In genomic region chr2:137964066-137964858, GRCh38 we compare ENCODE assay signal across 1 cellular context.
TF ChIP-seq lines count a peak whose summit lies in the region.

HNMT (plus strand) TSS chr2:137964473; CDS start chr2:137964492, 19 bp downstream.

TF ChIP-seq in K562, 482 proteins besides CTCF, POLR2A, EP300 and RAD21 (continued from another document and continues in another):
- no peak for TF ChIP-seq ZNF668 (CRISPR knock-in tag; IDR thresholded peaks at IDR 0.05)
- no peak for TF ChIP-seq ZNF41 (CRISPR knock-in tag; conservative IDR thresholded peaks at IDR 0.05)
- no peak for TF ChIP-seq COPS2 (conservative IDR thresholded peaks at IDR 0.05)
- TF ChIP-seq ZNF764 (CRISPR knock-in tag; IDR thresholded peaks at IDR 0.05; ENCODE audit: low read depth), result peak; percentile 69; the same call in 1 of the 2 replicates
- no peak for TF ChIP-seq FOS (IDR thresholded peaks at IDR 0.05; ENCODE audit: extremely low read depth, insufficient read length)
- no peak for TF ChIP-seq SMAD2 (IDR thresholded peaks at IDR 0.05; ENCODE audit: low read depth, low read length)
- TF ChIP-seq MLX (CRISPR knock-in tag; conservative IDR thresholded peaks at IDR 0.05), result no peak
- TF ChIP-seq, protein P1, sequence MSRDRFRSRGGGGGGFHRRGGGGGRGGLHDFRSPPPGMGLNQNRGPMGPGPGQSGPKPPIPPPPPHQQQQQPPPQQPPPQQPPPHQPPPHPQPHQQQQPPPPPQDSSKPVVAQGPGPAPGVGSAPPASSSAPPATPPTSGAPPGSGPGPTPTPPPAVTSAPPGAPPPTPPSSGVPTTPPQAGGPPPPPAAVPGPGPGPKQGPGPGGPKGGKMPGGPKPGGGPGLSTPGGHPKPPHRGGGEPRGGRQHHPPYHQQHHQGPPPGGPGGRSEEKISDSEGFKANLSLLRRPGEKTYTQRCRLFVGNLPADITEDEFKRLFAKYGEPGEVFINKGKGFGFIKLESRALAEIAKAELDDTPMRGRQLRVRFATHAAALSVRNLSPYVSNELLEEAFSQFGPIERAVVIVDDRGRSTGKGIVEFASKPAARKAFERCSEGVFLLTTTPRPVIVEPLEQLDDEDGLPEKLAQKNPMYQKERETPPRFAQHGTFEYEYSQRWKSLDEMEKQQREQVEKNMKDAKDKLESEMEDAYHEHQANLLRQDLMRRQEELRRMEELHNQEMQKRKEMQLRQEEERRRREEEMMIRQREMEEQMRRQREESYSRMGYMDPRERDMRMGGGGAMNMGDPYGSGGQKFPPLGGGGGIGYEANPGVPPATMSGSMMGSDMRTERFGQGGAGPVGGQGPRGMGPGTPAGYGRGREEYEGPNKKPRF (IDR thresholded peaks at IDR 0.05; ENCODE audit: low read depth, low read length), result no peak
- TF ChIP-seq ZSCAN29 (IDR thresholded peaks at IDR 0.05), result no peak
- no peak for TF ChIP-seq SMAD1 (IDR thresholded peaks at IDR 0.05; ENCODE audit: low read depth, low read length, partially characterized antibody)
- TF ChIP-seq, protein P2, sequence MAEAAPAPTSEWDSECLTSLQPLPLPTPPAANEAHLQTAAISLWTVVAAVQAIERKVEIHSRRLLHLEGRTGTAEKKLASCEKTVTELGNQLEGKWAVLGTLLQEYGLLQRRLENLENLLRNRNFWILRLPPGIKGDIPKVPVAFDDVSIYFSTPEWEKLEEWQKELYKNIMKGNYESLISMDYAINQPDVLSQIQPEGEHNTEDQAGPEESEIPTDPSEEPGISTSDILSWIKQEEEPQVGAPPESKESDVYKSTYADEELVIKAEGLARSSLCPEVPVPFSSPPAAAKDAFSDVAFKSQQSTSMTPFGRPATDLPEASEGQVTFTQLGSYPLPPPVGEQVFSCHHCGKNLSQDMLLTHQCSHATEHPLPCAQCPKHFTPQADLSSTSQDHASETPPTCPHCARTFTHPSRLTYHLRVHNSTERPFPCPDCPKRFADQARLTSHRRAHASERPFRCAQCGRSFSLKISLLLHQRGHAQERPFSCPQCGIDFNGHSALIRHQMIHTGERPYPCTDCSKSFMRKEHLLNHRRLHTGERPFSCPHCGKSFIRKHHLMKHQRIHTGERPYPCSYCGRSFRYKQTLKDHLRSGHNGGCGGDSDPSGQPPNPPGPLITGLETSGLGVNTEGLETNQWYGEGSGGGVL (CRISPR knock-in tag; IDR thresholded peaks at IDR 0.05), result no peak
- no peak for TF ChIP-seq TCFL5 (CRISPR knock-in tag; conservative IDR thresholded peaks at IDR 0.05)
- no peak for TF ChIP-seq FOXJ3 (CRISPR knock-in tag; IDR thresholded peaks at IDR 0.05)
- TF ChIP-seq TOE1 (IDR thresholded peaks at IDR 0.05; ENCODE audit: borderline replicate concordance), result no peak
- no peak for TF ChIP-seq TOE1 (CRISPR knock-in tag; IDR thresholded peaks at IDR 0.05; ENCODE audit: borderline replicate concordance, low read depth)
- peak; percentile 58; the same call in 1 of the 2 replicates for TF ChIP-seq SMAD4 (CRISPR knock-in tag; conservative IDR thresholded peaks at IDR 0.05)
- TF ChIP-seq CAMTA2 (CRISPR knock-in tag; conservative IDR thresholded peaks at IDR 0.05), result no peak
- peak; percentile 56 for TF ChIP-seq STAT5A (IDR thresholded peaks at IDR 0.05; ENCODE audit: borderline replicate concordance, low read length)
- TF ChIP-seq ZFP30 (CRISPR knock-in tag; IDR thresholded peaks at IDR 0.05; ENCODE audit: borderline replicate concordance), result no peak
- TF ChIP-seq KLF10 (CRISPR knock-in tag; IDR thresholded peaks at IDR 0.05), result no peak
- TF ChIP-seq, protein P3, sequence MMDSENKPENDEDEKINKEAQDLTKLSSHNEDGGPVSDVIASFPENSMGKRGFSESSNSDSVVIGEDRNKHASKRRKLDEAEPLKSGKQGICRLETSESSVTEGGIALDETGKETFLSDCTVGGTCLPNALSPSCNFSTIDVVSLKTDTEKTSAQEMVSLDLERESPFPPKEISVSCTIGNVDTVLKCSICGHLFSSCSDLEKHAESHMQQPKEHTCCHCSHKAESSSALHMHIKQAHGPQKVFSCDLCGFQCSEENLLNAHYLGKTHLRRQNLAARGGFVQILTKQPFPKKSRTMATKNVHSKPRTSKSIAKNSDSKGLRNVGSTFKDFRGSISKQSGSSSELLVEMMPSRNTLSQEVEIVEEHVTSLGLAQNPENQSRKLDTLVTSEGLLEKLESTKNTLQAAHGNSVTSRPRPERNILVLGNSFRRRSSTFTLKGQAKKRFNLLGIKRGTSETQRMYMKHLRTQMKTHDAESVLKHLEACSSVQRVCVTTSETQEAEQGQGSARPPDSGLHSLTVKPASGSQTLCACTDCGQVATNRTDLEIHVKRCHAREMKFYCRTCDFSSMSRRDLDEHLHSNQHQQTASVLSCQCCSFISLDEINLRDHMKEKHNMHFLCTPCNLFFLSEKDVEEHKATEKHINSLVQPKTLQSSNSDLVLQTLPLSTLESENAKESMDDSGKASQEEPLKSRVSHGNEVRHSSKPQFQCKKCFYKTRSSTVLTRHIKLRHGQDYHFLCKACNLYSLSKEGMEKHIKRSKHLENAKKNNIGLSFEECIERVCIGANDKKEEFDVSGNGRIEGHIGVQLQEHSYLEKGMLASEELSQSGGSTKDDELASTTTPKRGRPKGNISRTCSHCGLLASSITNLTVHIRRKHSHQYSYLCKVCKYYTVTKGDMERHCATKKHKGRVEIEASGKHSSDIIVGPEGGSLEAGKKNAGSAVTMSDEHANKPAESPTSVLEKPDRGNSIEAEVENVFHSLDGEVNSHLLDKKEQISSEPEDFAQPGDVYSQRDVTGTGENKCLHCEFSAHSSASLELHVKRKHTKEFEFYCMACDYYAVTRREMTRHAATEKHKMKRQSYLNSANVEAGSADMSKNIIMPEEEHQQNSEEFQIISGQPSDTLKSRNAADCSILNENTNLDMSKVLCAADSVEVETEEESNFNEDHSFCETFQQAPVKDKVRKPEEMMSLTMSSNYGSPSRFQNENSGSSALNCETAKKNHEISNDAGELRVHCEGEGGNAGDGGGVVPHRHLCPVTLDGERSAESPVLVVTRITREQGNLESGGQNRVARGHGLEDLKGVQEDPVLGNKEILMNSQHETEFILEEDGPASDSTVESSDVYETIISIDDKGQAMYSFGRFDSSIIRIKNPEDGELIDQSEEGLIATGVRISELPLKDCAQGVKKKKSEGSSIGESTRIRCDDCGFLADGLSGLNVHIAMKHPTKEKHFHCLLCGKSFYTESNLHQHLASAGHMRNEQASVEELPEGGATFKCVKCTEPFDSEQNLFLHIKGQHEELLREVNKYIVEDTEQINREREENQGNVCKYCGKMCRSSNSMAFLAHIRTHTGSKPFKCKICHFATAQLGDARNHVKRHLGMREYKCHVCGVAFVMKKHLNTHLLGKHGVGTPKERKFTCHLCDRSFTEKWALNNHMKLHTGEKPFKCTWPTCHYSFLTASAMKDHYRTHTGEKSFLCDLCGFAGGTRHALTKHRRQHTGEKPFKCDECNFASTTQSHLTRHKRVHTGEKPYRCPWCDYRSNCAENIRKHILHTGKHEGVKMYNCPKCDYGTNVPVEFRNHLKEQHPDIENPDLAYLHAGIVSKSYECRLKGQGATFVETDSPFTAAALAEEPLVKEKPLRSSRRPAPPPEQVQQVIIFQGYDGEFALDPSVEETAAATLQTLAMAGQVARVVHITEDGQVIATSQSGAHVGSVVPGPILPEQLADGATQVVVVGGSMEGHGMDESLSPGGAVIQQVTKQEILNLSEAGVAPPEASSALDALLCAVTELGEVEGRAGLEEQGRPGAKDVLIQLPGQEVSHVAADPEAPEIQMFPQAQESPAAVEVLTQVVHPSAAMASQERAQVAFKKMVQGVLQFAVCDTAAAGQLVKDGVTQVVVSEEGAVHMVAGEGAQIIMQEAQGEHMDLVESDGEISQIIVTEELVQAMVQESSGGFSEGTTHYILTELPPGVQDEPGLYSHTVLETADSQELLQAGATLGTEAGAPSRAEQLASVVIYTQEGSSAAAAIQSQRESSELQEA (IDR thresholded peaks at IDR 0.05; ENCODE audit: low read depth), result no peak
- no peak for TF ChIP-seq XRCC4 (IDR thresholded peaks at IDR 0.05; ENCODE audit: extremely low read depth, insufficient read depth, insufficient read length)
- TF ChIP-seq HNRNPH1 (optimal IDR thresholded peaks at IDR 0.05; ENCODE audit: low read depth, low read length), result no peak
- TF ChIP-seq MYNN (IDR thresholded peaks at IDR 0.05), result peak; percentile 80
- TF ChIP-seq MYNN (CRISPR knock-in tag; IDR thresholded peaks at IDR 0.05), result no peak
- TF ChIP-seq E2F3 (CRISPR knock-in tag; IDR thresholded peaks at IDR 0.05), result no peak
- TF ChIP-seq HDAC3 (IDR thresholded peaks at IDR 0.05; ENCODE audit: borderline replicate concordance, partially characterized antibody), result no peak
- TF ChIP-seq ZZZ3 (IDR thresholded peaks at IDR 0.05), result no peak
- TF ChIP-seq MTF1 (CRISPR knock-in tag; IDR thresholded peaks at IDR 0.05; ENCODE audit: borderline replicate concordance), result no peak
- TF ChIP-seq MTA2 (IDR thresholded peaks at IDR 0.05; ENCODE audit: low read depth), result peak; percentile 66
- peak; percentile 71 for TF ChIP-seq CREM (IDR thresholded peaks at IDR 0.05; ENCODE audit: low read depth)
- no peak for TF ChIP-seq NONO (IDR thresholded peaks at IDR 0.05; ENCODE audit: low read depth in 2 of 2, low read length in 1 of 2)
- TF ChIP-seq FOXK1 (CRISPR knock-in tag; IDR thresholded peaks at IDR 0.05; ENCODE audit: borderline replicate concordance), result 0 out of 2 replicates have a peak, but pooled peaks have one; percentile 38
- no peak for TF ChIP-seq RAD51 (IDR thresholded peaks at IDR 0.05; ENCODE audit: borderline replicate concordance, low read depth)
- no peak for TF ChIP-seq NFE2 (IDR thresholded peaks at IDR 0.05; ENCODE audit: low read depth)
- TF ChIP-seq KDM1A (IDR thresholded peaks at IDR 0.05), result peak in 1 of 2 experiments; percentile 88; a peak in 2 of 4 replicates
- no peak for TF ChIP-seq KAT8 (IDR thresholded peaks at IDR 0.05; ENCODE audit: low read depth)
- TF ChIP-seq JUNB (CRISPR knock-in tag; conservative IDR thresholded peaks at IDR 0.05), result no peak
- TF ChIP-seq NBN (IDR thresholded peaks at IDR 0.05; ENCODE audit: low read depth), result no peak
- no peak for TF ChIP-seq EZH2 (IDR thresholded peaks at IDR 0.05; ENCODE audit: borderline replicate concordance, low read depth, low read length)
- TF ChIP-seq ZNF79 (CRISPR knock-in tag; IDR thresholded peaks at IDR 0.05; ENCODE audit: low read depth), result no peak
- TF ChIP-seq ARID1B (IDR thresholded peaks at IDR 0.05), result peak; percentile 88
- no peak for TF ChIP-seq MAFK (IDR thresholded peaks at IDR 0.05; ENCODE audit: low read length)
- no peak for TF ChIP-seq TEAD2 (tag; IDR thresholded peaks at IDR 0.05)
- no peak for TF ChIP-seq BRCA1 (IDR thresholded peaks at IDR 0.05)
- no peak for TF ChIP-seq BRCA1 (CRISPR knock-in tag; IDR thresholded peaks at IDR 0.05)
- TF ChIP-seq FOXP4 (CRISPR knock-in tag; IDR thresholded peaks at IDR 0.05; ENCODE audit: borderline replicate concordance), result no peak
- TF ChIP-seq, protein P4, sequence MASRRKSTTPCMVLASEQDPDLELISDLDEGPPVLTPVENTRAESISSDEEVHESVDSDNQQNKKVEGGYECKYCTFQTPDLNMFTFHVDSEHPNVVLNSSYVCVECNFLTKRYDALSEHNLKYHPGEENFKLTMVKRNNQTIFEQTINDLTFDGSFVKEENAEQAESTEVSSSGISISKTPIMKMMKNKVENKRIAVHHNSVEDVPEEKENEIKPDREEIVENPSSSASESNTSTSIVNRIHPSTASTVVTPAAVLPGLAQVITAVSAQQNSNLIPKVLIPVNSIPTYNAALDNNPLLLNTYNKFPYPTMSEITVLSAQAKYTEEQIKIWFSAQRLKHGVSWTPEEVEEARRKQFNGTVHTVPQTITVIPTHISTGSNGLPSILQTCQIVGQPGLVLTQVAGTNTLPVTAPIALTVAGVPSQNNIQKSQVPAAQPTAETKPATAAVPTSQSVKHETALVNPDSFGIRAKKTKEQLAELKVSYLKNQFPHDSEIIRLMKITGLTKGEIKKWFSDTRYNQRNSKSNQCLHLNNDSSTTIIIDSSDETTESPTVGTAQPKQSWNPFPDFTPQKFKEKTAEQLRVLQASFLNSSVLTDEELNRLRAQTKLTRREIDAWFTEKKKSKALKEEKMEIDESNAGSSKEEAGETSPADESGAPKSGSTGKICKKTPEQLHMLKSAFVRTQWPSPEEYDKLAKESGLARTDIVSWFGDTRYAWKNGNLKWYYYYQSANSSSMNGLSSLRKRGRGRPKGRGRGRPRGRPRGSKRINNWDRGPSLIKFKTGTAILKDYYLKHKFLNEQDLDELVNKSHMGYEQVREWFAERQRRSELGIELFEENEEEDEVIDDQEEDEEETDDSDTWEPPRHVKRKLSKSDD (conservative IDR thresholded peaks at IDR 0.05; ENCODE audit: low read length), result no peak
- no peak for TF ChIP-seq KHSRP (IDR thresholded peaks at IDR 0.05)
- no peak for TF ChIP-seq BACH1 (tag; IDR thresholded peaks at IDR 0.05)
- peak; percentile 93 for TF ChIP-seq CBFA2T3 (IDR thresholded peaks at IDR 0.05)
- no peak for TF ChIP-seq ZNF77 (CRISPR knock-in tag; IDR thresholded peaks at IDR 0.05)
- peak; percentile 95 for TF ChIP-seq SPI1 (IDR thresholded peaks at IDR 0.05; ENCODE audit: borderline replicate concordance, low read depth, low read length)
- no peak for TF ChIP-seq ETV5 (CRISPR knock-in tag; IDR thresholded peaks at IDR 0.05; ENCODE audit: low read depth)
- TF ChIP-seq ZBTB8A (IDR thresholded peaks at IDR 0.05; ENCODE audit: partially characterized antibody), result no peak
- no peak for TF ChIP-seq CREBBP (IDR thresholded peaks at IDR 0.05; ENCODE audit: low read depth, low read length)
- TF ChIP-seq ARID2 (IDR thresholded peaks at IDR 0.05), result no peak
- no peak for TF ChIP-seq ATF7 (IDR thresholded peaks at IDR 0.05)
